Comparison of ENCODE assay signal across 1 cellular context in genomic region chr11:76376746-76377558, GRCh38.
TF ChIP-seq lines count a peak whose summit lies in the region.

No MANE protein-coding gene starts in this region.

TF ChIP-seq in GM12878, 131 proteins besides CTCF, POLR2A, EP300 and RAD21 (continued from another document and continues in another):
- TF ChIP-seq, protein P1, sequence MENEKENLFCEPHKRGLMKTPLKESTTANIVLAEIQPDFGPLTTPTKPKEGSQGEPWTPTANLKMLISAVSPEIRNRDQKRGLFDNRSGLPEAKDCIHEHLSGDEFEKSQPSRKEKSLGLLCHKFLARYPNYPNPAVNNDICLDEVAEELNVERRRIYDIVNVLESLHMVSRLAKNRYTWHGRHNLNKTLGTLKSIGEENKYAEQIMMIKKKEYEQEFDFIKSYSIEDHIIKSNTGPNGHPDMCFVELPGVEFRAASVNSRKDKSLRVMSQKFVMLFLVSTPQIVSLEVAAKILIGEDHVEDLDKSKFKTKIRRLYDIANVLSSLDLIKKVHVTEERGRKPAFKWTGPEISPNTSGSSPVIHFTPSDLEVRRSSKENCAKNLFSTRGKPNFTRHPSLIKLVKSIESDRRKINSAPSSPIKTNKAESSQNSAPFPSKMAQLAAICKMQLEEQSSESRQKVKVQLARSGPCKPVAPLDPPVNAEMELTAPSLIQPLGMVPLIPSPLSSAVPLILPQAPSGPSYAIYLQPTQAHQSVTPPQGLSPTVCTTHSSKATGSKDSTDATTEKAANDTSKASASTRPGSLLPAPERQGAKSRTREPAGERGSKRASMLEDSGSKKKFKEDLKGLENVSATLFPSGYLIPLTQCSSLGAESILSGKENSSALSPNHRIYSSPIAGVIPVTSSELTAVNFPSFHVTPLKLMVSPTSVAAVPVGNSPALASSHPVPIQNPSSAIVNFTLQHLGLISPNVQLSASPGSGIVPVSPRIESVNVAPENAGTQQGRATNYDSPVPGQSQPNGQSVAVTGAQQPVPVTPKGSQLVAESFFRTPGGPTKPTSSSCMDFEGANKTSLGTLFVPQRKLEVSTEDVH (IDR thresholded peaks at IDR 0.05; ENCODE audit: low read depth, partially characterized antibody): no peak
- TF ChIP-seq E2F4 (IDR thresholded peaks at IDR 0.05; ENCODE audit: low read depth, low read length) (no peak), ESRRA (IDR thresholded peaks at IDR 0.05; ENCODE audit: low read length) (no peak), POLR2AphosphoS2 (IDR thresholded peaks at IDR 0.05; ENCODE audit: low read depth, low read length) (no peak), GATAD2B (conservative IDR thresholded peaks at IDR 0.05; ENCODE audit: low read depth) (no peak), TBL1XR1 (IDR thresholded peaks at IDR 0.05; ENCODE audit: low read depth, low read length) (peak; percentile 70; the same call in 1 of the 2 replicates), BACH1 (IDR thresholded peaks at IDR 0.05; ENCODE audit: borderline replicate concordance) (no peak), TAF1 (IDR thresholded peaks at IDR 0.05; ENCODE audit: borderline replicate concordance, low read depth, low read length) (no peak), ZNF217 (IDR thresholded peaks at IDR 0.05) (peak; percentile 91; the same call in 1 of the 2 replicates), MYB (IDR thresholded peaks at IDR 0.05; ENCODE audit: borderline replicate concordance, low read depth, low read length) (no peak), ZBED1 (IDR thresholded peaks at IDR 0.05; ENCODE audit: borderline replicate concordance) (peak; percentile 80; the same call in 1 of the 2 replicates), IRF4 (IDR thresholded peaks at IDR 0.05; ENCODE audit: low read depth, low read length) (peak; percentile 95), BCL11A (IDR thresholded peaks at IDR 0.05; ENCODE audit: low read depth, low read length) (peak; percentile 96), CREM (IDR thresholded peaks at IDR 0.05; ENCODE audit: low read depth) (peak; percentile 73), POLR2AphosphoS5 (IDR thresholded peaks at IDR 0.05; ENCODE audit: low read length) (no peak), EED (IDR thresholded peaks at IDR 0.05; ENCODE audit: low read depth) (0 out of 2 replicates have a peak, but pooled peaks have one; percentile 52), TCF12 (IDR thresholded peaks at IDR 0.05; ENCODE audit: low read depth, low read length) (no peak), NR2C1 (IDR thresholded peaks at IDR 0.05) (no peak), ZNF592 (IDR thresholded peaks at IDR 0.05) (no peak), POU2F2 (IDR thresholded peaks at IDR 0.05; ENCODE audit: borderline replicate concordance, low read depth, low read length) (peak; percentile 70; the same call in 1 of the 3 replicates), SMAD5 (IDR thresholded peaks at IDR 0.05; ENCODE audit: low read depth) (no peak), CHD4 (IDR thresholded peaks at IDR 0.05) (no peak), RFX5 (IDR thresholded peaks at IDR 0.05; ENCODE audit: low read depth, low read length) (no peak), SIN3A (IDR thresholded peaks at IDR 0.05; ENCODE audit: low read depth, low read length) (no peak), IKZF1 (conservative IDR thresholded peaks at IDR 0.05) (peak; percentile 38; the same call in 1 of the 2 replicates), SMC3 (IDR thresholded peaks at IDR 0.05; ENCODE audit: borderline replicate concordance, low read length) (no peak), ZBTB33 (IDR thresholded peaks at IDR 0.05) (no peak), MTA2 (IDR thresholded peaks at IDR 0.05; ENCODE audit: low read depth) (peak; percentile 84)
- TF ChIP-seq, protein P2, sequence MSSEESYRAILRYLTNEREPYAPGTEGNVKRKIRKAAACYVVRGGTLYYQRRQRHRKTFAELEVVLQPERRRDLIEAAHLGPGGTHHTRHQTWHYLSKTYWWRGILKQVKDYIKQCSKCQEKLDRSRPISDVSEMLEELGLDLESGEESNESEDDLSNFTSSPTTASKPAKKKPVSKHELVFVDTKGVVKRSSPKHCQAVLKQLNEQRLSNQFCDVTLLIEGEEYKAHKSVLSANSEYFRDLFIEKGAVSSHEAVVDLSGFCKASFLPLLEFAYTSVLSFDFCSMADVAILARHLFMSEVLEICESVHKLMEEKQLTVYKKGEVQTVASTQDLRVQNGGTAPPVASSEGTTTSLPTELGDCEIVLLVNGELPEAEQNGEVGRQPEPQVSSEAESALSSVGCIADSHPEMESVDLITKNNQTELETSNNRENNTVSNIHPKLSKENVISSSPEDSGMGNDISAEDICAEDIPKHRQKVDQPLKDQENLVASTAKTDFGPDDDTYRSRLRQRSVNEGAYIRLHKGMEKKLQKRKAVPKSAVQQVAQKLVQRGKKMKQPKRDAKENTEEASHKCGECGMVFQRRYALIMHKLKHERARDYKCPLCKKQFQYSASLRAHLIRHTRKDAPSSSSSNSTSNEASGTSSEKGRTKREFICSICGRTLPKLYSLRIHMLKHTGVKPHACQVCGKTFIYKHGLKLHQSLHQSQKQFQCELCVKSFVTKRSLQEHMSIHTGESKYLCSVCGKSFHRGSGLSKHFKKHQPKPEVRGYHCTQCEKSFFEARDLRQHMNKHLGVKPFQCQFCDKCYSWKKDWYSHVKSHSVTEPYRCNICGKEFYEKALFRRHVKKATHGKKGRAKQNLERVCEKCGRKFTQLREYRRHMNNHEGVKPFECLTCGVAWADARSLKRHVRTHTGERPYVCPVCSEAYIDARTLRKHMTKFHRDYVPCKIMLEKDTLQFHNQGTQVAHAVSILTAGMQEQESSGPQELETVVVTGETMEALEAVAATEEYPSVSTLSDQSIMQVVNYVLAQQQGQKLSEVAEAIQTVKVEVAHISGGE (CRISPR knock-in tag; IDR thresholded peaks at IDR 0.05): no peak
- TF ChIP-seq, protein P3, sequence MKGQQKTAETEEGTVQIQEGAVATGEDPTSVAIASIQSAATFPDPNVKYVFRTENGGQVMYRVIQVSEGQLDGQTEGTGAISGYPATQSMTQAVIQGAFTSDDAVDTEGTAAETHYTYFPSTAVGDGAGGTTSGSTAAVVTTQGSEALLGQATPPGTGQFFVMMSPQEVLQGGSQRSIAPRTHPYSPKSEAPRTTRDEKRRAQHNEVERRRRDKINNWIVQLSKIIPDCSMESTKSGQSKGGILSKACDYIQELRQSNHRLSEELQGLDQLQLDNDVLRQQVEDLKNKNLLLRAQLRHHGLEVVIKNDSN (IDR thresholded peaks at IDR 0.05; ENCODE audit: borderline replicate concordance, extremely low read length, insufficient read depth, low read depth, low read length): no peak
- TF ChIP-seq, protein P4, sequence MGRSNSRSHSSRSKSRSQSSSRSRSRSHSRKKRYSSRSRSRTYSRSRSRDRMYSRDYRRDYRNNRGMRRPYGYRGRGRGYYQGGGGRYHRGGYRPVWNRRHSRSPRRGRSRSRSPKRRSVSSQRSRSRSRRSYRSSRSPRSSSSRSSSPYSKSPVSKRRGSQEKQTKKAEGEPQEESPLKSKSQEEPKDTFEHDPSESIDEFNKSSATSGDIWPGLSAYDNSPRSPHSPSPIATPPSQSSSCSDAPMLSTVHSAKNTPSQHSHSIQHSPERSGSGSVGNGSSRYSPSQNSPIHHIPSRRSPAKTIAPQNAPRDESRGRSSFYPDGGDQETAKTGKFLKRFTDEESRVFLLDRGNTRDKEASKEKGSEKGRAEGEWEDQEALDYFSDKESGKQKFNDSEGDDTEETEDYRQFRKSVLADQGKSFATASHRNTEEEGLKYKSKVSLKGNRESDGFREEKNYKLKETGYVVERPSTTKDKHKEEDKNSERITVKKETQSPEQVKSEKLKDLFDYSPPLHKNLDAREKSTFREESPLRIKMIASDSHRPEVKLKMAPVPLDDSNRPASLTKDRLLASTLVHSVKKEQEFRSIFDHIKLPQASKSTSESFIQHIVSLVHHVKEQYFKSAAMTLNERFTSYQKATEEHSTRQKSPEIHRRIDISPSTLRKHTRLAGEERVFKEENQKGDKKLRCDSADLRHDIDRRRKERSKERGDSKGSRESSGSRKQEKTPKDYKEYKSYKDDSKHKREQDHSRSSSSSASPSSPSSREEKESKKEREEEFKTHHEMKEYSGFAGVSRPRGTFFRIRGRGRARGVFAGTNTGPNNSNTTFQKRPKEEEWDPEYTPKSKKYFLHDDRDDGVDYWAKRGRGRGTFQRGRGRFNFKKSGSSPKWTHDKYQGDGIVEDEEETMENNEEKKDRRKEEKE (IDR thresholded peaks at IDR 0.05): no peak
- TF ChIP-seq, protein P5, sequence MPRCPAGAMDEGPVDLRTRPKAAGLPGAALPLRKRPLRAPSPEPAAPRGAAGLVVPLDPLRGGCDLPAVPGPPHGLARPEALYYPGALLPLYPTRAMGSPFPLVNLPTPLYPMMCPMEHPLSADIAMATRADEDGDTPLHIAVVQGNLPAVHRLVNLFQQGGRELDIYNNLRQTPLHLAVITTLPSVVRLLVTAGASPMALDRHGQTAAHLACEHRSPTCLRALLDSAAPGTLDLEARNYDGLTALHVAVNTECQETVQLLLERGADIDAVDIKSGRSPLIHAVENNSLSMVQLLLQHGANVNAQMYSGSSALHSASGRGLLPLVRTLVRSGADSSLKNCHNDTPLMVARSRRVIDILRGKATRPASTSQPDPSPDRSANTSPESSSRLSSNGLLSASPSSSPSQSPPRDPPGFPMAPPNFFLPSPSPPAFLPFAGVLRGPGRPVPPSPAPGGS (IDR thresholded peaks at IDR 0.05; ENCODE audit: borderline replicate concordance, insufficient read depth, low read depth, low read length, poor library complexity, severe bottlenecking): peak; percentile 75
- TF ChIP-seq, protein P6, sequence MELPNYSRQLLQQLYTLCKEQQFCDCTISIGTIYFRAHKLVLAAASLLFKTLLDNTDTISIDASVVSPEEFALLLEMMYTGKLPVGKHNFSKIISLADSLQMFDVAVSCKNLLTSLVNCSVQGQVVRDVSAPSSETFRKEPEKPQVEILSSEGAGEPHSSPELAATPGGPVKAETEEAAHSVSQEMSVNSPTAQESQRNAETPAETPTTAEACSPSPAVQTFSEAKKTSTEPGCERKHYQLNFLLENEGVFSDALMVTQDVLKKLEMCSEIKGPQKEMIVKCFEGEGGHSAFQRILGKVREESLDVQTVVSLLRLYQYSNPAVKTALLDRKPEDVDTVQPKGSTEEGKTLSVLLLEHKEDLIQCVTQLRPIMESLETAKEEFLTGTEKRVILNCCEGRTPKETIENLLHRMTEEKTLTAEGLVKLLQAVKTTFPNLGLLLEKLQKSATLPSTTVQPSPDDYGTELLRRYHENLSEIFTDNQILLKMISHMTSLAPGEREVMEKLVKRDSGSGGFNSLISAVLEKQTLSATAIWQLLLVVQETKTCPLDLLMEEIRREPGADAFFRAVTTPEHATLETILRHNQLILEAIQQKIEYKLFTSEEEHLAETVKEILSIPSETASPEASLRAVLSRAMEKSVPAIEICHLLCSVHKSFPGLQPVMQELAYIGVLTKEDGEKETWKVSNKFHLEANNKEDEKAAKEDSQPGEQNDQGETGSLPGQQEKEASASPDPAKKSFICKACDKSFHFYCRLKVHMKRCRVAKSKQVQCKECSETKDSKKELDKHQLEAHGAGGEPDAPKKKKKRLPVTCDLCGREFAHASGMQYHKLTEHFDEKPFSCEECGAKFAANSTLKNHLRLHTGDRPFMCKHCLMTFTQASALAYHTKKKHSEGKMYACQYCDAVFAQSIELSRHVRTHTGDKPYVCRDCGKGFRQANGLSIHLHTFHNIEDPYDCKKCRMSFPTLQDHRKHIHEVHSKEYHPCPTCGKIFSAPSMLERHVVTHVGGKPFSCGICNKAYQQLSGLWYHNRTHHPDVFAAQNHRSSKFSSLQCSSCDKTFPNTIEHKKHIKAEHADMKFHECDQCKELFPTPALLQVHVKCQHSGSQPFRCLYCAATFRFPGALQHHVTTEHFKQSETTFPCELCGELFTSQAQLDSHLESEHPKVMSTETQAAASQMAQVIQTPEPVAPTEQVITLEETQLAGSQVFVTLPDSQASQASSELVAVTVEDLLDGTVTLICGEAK (IDR thresholded peaks at IDR 0.05; ENCODE audit: borderline replicate concordance): no peak
